In genomic region chr9:130825809-130826208, GRCh38 we compare ENCODE assay signal across 13 cellular contexts. TPM values are rescaled to one million over a fixed set of nuclear protein-coding genes. Genes with fewer than 3 reads are reported as not detected.
DNase-seq lines count a peak whose midpoint lies in the region; ATAC-seq and TF ChIP-seq lines count a peak whose summit lies in the region.
"Had no signal": no experiment of that assay in that cellular context is flagged by ENCODE, and none has a peak within 500 bp of the region (broad histone marks: within the 10 kb centered on the region; RNA-seq: fewer than 3 reads in every experiment).

No MANE protein-coding gene starts in this region.

- 91% methylated on average over 5 of the region's 5 CpGs for WGBS in hepatocyte (ENCODE audit: low lambda C conversion rate, missing lambda C conversion rate)

- intact Hi-C loops in A673 (cut with micrococcal nuclease; ENCODE audit: unreplicated experiment), result no loop called here

- BruUV-seq in A673 (replicated peaks; lab: Mats Ljungman, UMichigan), result no TSS peak

- peaks cover 8% of the 10 kb centered on the region for H3K9me3 ChIP-seq in A673 (ENCODE audit: low read depth, low read length, poor library complexity, severe bottlenecking)
- H3K9me3 ChIP-seq in SJCRH30 (replicated peaks), result no peaks in the 10 kb centered on the region
- no peaks in the 10 kb centered on the region for H3K9me3 ChIP-seq in hepatocyte (ENCODE audit: low read depth)

- peaks cover 9% of the 10 kb centered on the region for H3K36me3 ChIP-seq in A673 (ENCODE audit: insufficient read depth, low read length, poor library complexity, severe bottlenecking)
- no peaks in the 10 kb centered on the region for H3K36me3 ChIP-seq in SJCRH30
- H3K36me3 ChIP-seq in hepatocyte (replicated peaks; ENCODE audit: insufficient read depth, low read depth), result no peaks in the 10 kb centered on the region
- no peaks in the 10 kb centered on the region for H3K36me3 ChIP-seq in rectal smooth muscle tissue (ENCODE audit: control insufficient read depth, insufficient read depth, low read length)

- H3K27ac ChIP-seq in A673 (ENCODE audit: low read depth, low read length, poor library complexity, severe bottlenecking) (peak overlapping the region; percentile 88), SJCRH30 (peak overlapping the region; percentile 2; the same call in 1 of the 2 replicates), hepatocyte (peak overlapping the region; percentile 87), rectal smooth muscle tissue (ENCODE audit: low read depth, low read length) (peak overlapping the region; percentile 70)

- H3K4me2 ChIP-seq in hepatocyte, result peak overlapping the region; percentile 62

- no peak for ATAC-seq in GM21390 (IDR thresholded peaks at IDR 0.05; ENCODE audit: unreplicated experiment)
- ATAC-seq: stimulated activated naive CD8-positive, alpha-beta T cell treated with anti-CD3 and anti-CD28 coated beads, Interleukin-15, Interleukin-2, amounts not matched to agents 100 U/mL and 50 U/mL, for 24 hours had no signal

- DNase-seq in A673 (ENCODE audit: low spot score) (no peak), SJCRH30 (no peak), hepatocyte (ENCODE audit: low spot score) (no peak), NOMO-1 treated with dmso at 0.1 percent for 144 hours (lab: John Stamatoyannopoulos, UW; ENCODE audit: unreplicated experiment) (no peak)
- no peak for DNase-seq in stimulated activated naive CD4-positive, alpha-beta T cell (lab: John Stamatoyannopoulos, UW)
- DNase-seq in activated CD4-positive, CD25-positive, alpha-beta regulatory T cell treated with anti-CD3 and anti-CD28 coated beads, Interleukin-2, amount 50 U/mL, for 72 hours, result no peak
- DNase-seq: activated CD4-positive, alpha-beta T cell treated with anti-CD3 and anti-CD28 coated beads, Interleukin-2, amount 50 U/mL, for 1 hour; amniotic stem cell; NCI-H446 treated with DMSO at 0.1 percent for 48 hours; stimulated activated naive CD8-positive, alpha-beta T cell treated with anti-CD3 and anti-CD28 coated beads, Interleukin-15, Interleukin-2, amounts not matched to agents 100 U/mL and 50 U/mL, for 24 hours; T-helper 2 cell had no signal

- no peak overlapping the region for H2AFZ ChIP-seq in hepatocyte

- H3K27me3 ChIP-seq in A673 (replicated peaks; ENCODE audit: insufficient read depth, low read depth, low read length, poor library complexity) (no peaks in the 10 kb centered on the region), SJCRH30 (no peaks in the 10 kb centered on the region), hepatocyte (no peaks in the 10 kb centered on the region), rectal smooth muscle tissue (ENCODE audit: control insufficient read depth, insufficient read depth, low read length) (no peaks in the 10 kb centered on the region)

- H4K20me1 ChIP-seq in hepatocyte (ENCODE audit: insufficient read depth, poor library complexity, severe bottlenecking), result no peaks in the 10 kb centered on the region

- TF ChIP-seq CTCF in A673 (conservative IDR thresholded peaks at IDR 0.05; ENCODE audit: low read depth, low read length) (no peak), hepatocyte (IDR thresholded peaks at IDR 0.05; ENCODE audit: poor library complexity) (no peak)

- CTCF ChIA-PET in A673 (lab: Charles Lee), result no interaction called here

- no peak overlapping the region for H3K9ac ChIP-seq in rectal smooth muscle tissue (ENCODE audit: low read length)

- no peaks in the 10 kb centered on the region for H3K9me2 ChIP-seq in hepatocyte (replicated peaks; ENCODE audit: insufficient read depth)

- H3K4me3 ChIP-seq in A673 (ENCODE audit: low read depth, low read length, poor library complexity, severe bottlenecking) (no peak overlapping the region), SJCRH30 (no peak overlapping the region), hepatocyte (no peak overlapping the region), rectal smooth muscle tissue (ENCODE audit: low read length) (no peak overlapping the region)

- peaks cover 72% of the 10 kb centered on the region for H3K79me2 ChIP-seq in hepatocyte

- POLR2A ChIA-PET in A673 (lab: Charles Lee; ENCODE audit: low non-redundant PET), result interaction anchor here (0.6 kb wide), 1 partner anchor 9 kb away, joined by 3 read pairs; no protein-coding TSS in a partner anchor

- H3K4me1 ChIP-seq in A673 (ENCODE audit: insufficient read depth, low read length, poor library complexity, severe bottlenecking) (peaks cover 48% of the 10 kb centered on the region), SJCRH30 (peaks cover 29% of the 10 kb centered on the region), hepatocyte (ENCODE audit: insufficient read depth) (peaks cover 33% of the 10 kb centered on the region), rectal smooth muscle tissue (ENCODE audit: control insufficient read depth, insufficient read depth, low read length) (peaks cover 32% of the 10 kb centered on the region)

RNA-seq across cellular contexts. Expression of gene ABL1, which starts 9.2 kb away (rescaled TPM):
- 78.6 and 81.3 TPM in 2 replicates for total RNA-seq in A673 (2021)
- total RNA-seq in SJCRH30 (2014; rRNA removed; shearing (Covaris generic)), result 57.2 and 58.0 TPM in 2 replicates
- 44.5 and 46.6 TPM in 2 replicates for total RNA-seq in hepatocyte
- 41.1 and 43.2 TPM in 2 replicates for polyA plus RNA-seq in hepatocyte

Comparison
In these comparisons a context has a peak if more than half of its experiments do, and no peak if none do; other contexts are left out.
1. H3K27ac ChIP-seq: peak in every context shown above with its lines; median percentile 88 in A673; 87 in hepatocyte; 70 in rectal smooth muscle tissue; 2 in SJCRH30.